In the genomic region with DNA sequence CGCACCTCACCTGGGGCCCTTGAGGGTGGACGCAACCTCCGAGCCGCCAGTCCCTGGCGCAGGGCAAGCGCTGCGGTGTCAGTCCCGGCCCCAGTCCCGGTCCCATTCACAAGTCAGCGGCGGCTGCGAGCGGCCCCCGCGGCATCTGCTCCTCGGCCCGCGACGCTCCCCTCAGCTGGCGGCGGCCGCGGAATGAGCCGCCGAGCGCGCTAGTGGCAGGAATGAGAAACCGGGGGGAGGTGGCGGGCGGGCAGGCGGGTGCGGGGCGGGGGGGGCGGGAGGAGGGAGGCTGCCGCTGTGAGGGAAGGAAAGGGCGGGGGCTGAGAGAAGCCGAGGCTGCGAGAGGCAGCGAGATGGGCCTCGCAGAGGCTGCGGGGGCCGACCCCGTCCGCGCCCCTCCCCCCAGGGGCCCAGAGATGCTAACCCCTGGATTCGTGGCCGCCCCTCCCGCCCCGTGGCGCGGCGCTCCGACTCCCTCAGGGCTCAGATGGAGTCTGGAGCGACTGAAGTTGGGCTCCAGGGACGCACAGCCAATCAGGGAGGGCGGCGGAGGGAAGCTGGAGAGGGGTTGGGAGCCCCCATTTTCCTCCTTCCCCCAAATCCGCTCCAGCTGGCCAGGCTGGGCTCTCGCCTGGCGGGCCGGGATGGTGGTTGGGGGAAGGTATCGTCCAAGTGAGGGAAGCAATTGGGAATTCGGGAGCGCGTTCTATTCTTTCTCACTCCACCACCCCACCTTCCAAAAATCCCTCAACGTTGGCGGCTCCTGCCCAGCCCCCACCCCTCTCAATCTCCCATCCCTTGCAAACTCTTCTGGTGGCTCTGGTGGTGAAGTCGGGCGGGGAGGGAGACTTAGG, we compare ENCODE assay signal across 8 cellular contexts. TPM values are rescaled to one million over a fixed set of nuclear protein-coding genes. Genes with fewer than 3 reads are reported as not detected.
A peak's percentile ranks its signal among the peaks of the same experiment; 100 is the strongest.
DNase-seq lines count a peak whose midpoint lies in the region; ATAC-seq and TF ChIP-seq lines count a peak whose summit lies in the region.

Gene CDH11, minus strand, starts transcription at position 194 of the 854 bp plus-strand sequence. CDS start 117,194 bp downstream, outside the sequence.

- H3K4me1 Mint-ChIP-seq in HFFc6 (ENCODE audit: low read depth) = peaks cover 57% of the 10 kb centered on the region

- TF ChIP-seq CTCF in HFFc6 (IDR thresholded peaks at IDR 0.05) = peak; percentile 77
- TF ChIP-seq CTCF in kidney epithelial cell (IDR thresholded peaks at IDR 0.05; ENCODE audit: insufficient read depth, low read length, poor library complexity, severe bottlenecking) = no peak
- TF ChIP-seq CTCF in stomach (IDR thresholded peaks at IDR 0.05) = peak in 3 of 7 experiments; percentile 19 to 50 (median 32)
- no peak for TF ChIP-seq CTCF in GM20000 (IDR thresholded peaks at IDR 0.05; ENCODE audit: extremely low read depth, missing control alignments)

- H3K9me3 Mint-ChIP-seq in HFFc6 = no peaks in the 10 kb centered on the region

- TF ChIP-seq EP300 in stomach (IDR thresholded peaks at IDR 0.05) = no peak

- H3K4me1 ChIP-seq in stomach = peaks cover 0 to 69% (median 46%) of the 10 kb centered on the region in 4 donors

- H3K9me3 ChIP-seq in stomach = no peaks in the 10 kb centered on the region

- peaks cover 3% of the 10 kb centered on the region for H3K27me3 Mint-ChIP-seq in HFFc6 (ENCODE audit: insufficient read depth)

- H3K36me3 Mint-ChIP-seq in HFFc6 (ENCODE audit: low read depth) = peaks cover 35% of the 10 kb centered on the region

- H3K27me3 ChIP-seq in kidney epithelial cell (ENCODE audit: control insufficient read depth, insufficient read depth, low read length) = peaks cover 35% of the 10 kb centered on the region
- H3K27me3 ChIP-seq in stomach = peaks cover 0 to 57% (median 34%) of the 10 kb centered on the region in 3 donors

- in situ Hi-C loops in KBM-7 (cut with MboI; ENCODE audit: low pct_unique_long_range_greater_than_20kb, low sequenced_read_pairs) = no loop called here

- TF ChIP-seq POLR2A in stomach (IDR thresholded peaks at IDR 0.05) = no peak

- H3K4me3 Mint-ChIP-seq in HFFc6 = peak within 1 kb of the TSS; percentile 96

- 1 to 4% (median 3%) methylated on average over 26 to 69 of the region's 69 CpGs for WGBS in stomach, 5 donors

- peak; percentile 81 for DNase-seq in HFFc6
- peak; percentile 46 for DNase-seq in cerebellum (ENCODE audit: low spot score)
- DNase-seq in kidney epithelial cell (ENCODE audit: low read depth) = no peak
- DNase-seq in stomach = peak; percentile 25
- DNase-seq in GM20000 (ENCODE audit: low spot score) = no peak
- DNase-seq in NCI-H2029 (lab: John Stamatoyannopoulos, UW) = no peak
- no peak for DNase-seq in KBM-7

- no peak for ATAC-seq in GM21717 (IDR thresholded peaks at IDR 0.05; ENCODE audit: unreplicated experiment)

- H3K27ac Mint-ChIP-seq in HFFc6 = peak within 1 kb of the TSS; percentile 98

- H3K36me3 ChIP-seq in kidney epithelial cell (ENCODE audit: control insufficient read depth, insufficient read depth, low read length) (no peaks in the 10 kb centered on the region), stomach (no peaks in the 10 kb centered on the region)

- peak within 1 kb of the TSS; percentile 73 to 92 (median 90) for H3K27ac ChIP-seq in stomach

- H3K4me3 ChIP-seq in kidney epithelial cell (ENCODE audit: low read depth, low read length) = peak within 1 kb of the TSS; percentile 68
- peak within 1 kb of the TSS; percentile 58 to 67 (median 60) for H3K4me3 ChIP-seq in stomach

- intact Hi-C loops in stomach (cut with DNase I; ENCODE audit: low total_unique reads) = no loop called here

RNA-seq across cellular contexts. Expression of gene CDH11, which starts in this region (rescaled TPM):
- 100 to 1,000 TPM; 507 to 539 (median 527) TPM for total RNA-seq in HFFc6 (2021; fragmentation: NEBNext Ultra II Directional; extraction: Animal tissue kit (Norgen Biotek cat#: 25700))
- total RNA-seq in cerebellum (227 TPM), kidney epithelial cell (114 and 135 TPM in 2 replicates), stomach (100 to 1,000 TPM in 2 of 5 donors, 10 to 100 TPM in 2, 1 to 10 TPM in 1; 4.1 to 171 (median 81.7) TPM)
- polyA plus RNA-seq in stomach = 1 to 10 TPM; 2.2 to 6.9 (median 4.9) TPM

Comparison
In these comparisons a context has a peak if more than half of its experiments do, and no peak if none do; other contexts are left out.
1. DNase-seq: peak in HFFc6 (single experiment), cerebellum (single experiment) and stomach (single experiment); none in kidney epithelial cell (single experiment), GM20000 (single experiment), NCI-H2029 (single experiment) and KBM-7 (single experiment).